Comparison of ENCODE assay signal across 8 cellular contexts in the genomic region with DNA sequence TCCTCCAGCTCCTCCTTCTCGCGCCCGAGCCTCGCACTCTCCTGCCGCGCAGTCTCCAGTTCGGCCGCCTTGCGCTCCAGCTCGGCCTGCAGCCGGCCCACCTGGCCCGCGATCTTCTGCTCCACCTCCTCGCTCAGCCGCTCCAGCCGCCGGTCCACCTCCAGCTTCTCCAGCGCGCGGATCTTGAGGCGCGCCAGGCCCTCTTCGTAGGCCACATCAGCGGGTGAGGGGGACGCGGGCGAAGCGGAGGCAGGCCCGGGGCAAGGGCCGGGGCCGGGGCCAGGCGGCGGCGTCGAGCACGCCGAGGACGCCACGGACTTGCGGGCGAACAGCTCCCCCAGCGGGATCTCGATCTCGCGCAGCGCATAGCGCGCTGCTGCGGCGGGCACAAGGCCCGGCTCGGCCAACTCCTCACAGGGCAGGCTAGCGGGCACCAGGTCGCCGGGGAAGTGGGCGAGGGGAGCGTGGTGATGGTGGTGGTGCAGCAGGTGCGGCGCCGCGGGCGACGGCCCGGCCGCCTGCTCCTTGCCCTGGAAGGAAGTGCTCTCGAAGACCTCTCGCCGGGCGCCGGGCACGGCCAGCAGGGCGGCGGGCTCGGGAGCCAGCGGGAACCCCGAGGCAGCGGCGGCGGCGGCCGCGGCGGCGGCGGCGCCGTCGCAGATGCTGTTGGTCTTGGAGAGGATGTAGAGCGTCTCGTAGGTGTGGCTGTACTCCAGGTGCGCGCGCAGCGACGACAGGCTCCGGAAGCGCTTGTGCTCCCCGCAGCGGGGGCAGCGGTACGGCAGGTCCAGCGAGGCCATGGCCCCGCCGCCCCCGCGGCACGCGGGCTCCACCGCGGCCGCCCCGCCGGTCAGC. TPM values are rescaled to one million over a fixed set of nuclear protein-coding genes. Genes with fewer than 3 reads are reported as not detected.
A peak's percentile ranks its signal among the peaks of the same experiment; 100 is the strongest.
DNase-seq lines count a peak whose midpoint lies in the region; ATAC-seq and TF ChIP-seq lines count a peak whose summit lies in the region.

No MANE protein-coding gene starts in this region.

- H3K27me3 Mint-ChIP-seq in activated CD4-positive, alpha-beta T cell treated with anti-CD3 and anti-CD28 coated beads, Interleukin-2, amount 10 ng/mL, durations not matched to agents 7 days and 5 days = no peaks in the 10 kb centered on the region
- H3K27me3 Mint-ChIP-seq in nephron progenitor cell (ENCODE audit: low read depth, poor library complexity) = peaks cover 68% of the 10 kb centered on the region

- H3K27me3 ChIP-seq in transverse colon = peaks cover 15% of the 10 kb centered on the region

- TF ChIP-seq CTCF in nephron progenitor cell (IDR thresholded peaks at IDR 0.05) (peak; percentile 28), transverse colon (IDR thresholded peaks at IDR 0.05) (peak in 3 of 5 experiments; percentile 18 to 29 (median 25))

- peaks cover 0 to 12% (median 5%) of the 10 kb centered on the region in 4 donors for H3K4me1 ChIP-seq in transverse colon

- 16% methylated on average over 41 of the region's 113 CpGs; no CpG with 5 or more reads in 1 of the 2 donors for WGBS in transverse colon (ENCODE audit: low coverage in 1 of 2), 2 donors

- TF ChIP-seq POLR2A in transverse colon (IDR thresholded peaks at IDR 0.05) = no peak

- peak overlapping the region in 3 of 4 donors; percentile 46 to 72 (median 63) for H3K27ac ChIP-seq in transverse colon

- H3K4me3 ChIP-seq in transverse colon = peak overlapping the region in 3 of 4 donors; percentile 36 to 49 (median 41)

- no peaks in the 10 kb centered on the region for H3K9me3 ChIP-seq in transverse colon

- TF ChIP-seq EP300 in transverse colon (IDR thresholded peaks at IDR 0.05; ENCODE audit: low read depth) = no peak

- H3K4me1 Mint-ChIP-seq in activated CD4-positive, alpha-beta T cell treated with anti-CD3 and anti-CD28 coated beads, Interleukin-2, amount 10 ng/mL, durations not matched to agents 7 days and 5 days = peaks cover 22% of the 10 kb centered on the region
- H3K4me1 Mint-ChIP-seq in nephron progenitor cell = peaks cover 10% of the 10 kb centered on the region

- CTCF ChIA-PET in activated CD4-positive, alpha-beta T cell treated with anti-CD3 and anti-CD28 coated beads, Interleukin-2, amount 10 ng/mL, durations not matched to agents 7 days and 5 days (lab: Charles Lee) = interaction anchor here (0.9 to 1.7 kb wide), 2 partner anchors 12 to 16 kb away, joined by 4 read pairs; a partner anchor contains a TSS

- intact Hi-C loops in transverse colon (cut with DNase I; ENCODE audit: low total_unique reads) = no loop called here

- POLR2A ChIA-PET in activated CD4-positive, alpha-beta T cell treated with anti-CD3 and anti-CD28 coated beads, Interleukin-2, amount 10 ng/mL, durations not matched to agents 7 days and 5 days (lab: Charles Lee) = no interaction called here

- in situ Hi-C loops in transverse colon (cut with MboI; ENCODE audit: low pct_ligation_motif_present in 1 of 4, low pct_unique_long_range_greater_than_20kb in 1 of 4, low sequenced_read_pairs in 3 of 4) = no loop called here

- H3K27ac Mint-ChIP-seq in activated CD4-positive, alpha-beta T cell treated with anti-CD3 and anti-CD28 coated beads, Interleukin-2, amount 10 ng/mL, durations not matched to agents 7 days and 5 days = no peak overlapping the region
- H3K27ac Mint-ChIP-seq in nephron progenitor cell = no peak overlapping the region

- no peaks in the 10 kb centered on the region for H3K36me3 ChIP-seq in transverse colon

- H3K9me3 Mint-ChIP-seq in activated CD4-positive, alpha-beta T cell treated with anti-CD3 and anti-CD28 coated beads, Interleukin-2, amount 10 ng/mL, durations not matched to agents 7 days and 5 days = no peaks in the 10 kb centered on the region
- peaks cover 5% of the 10 kb centered on the region for H3K9me3 Mint-ChIP-seq in nephron progenitor cell

- DNase-seq in AG20443 (ENCODE audit: low spot score) (peak; percentile 71), NCI-H1417 (lab: John Stamatoyannopoulos, UW) (peak; percentile 67 to 96 (median 96)), ecto neural progenitor cell (ENCODE audit: low spot score) (peak; percentile 75), nephron progenitor cell (peak; percentile 62), transverse colon (peak; percentile 81), GF-D8 (lab: John Stamatoyannopoulos, UW) (no peak)
- DNase-seq in activated CD4-positive, alpha-beta T cell treated with anti-CD3 and anti-CD28 coated beads, Interleukin-2, amount 10 ng/mL, durations not matched to agents 7 days and 5 days = peak; percentile 83

- ATAC-seq in GM21423 (IDR thresholded peaks at IDR 0.05; ENCODE audit: unreplicated experiment) = peak; percentile 65

- peak overlapping the region; percentile 23 for H3K4me3 Mint-ChIP-seq in activated CD4-positive, alpha-beta T cell treated with anti-CD3 and anti-CD28 coated beads, Interleukin-2, amount 10 ng/mL, durations not matched to agents 7 days and 5 days
- H3K4me3 Mint-ChIP-seq in nephron progenitor cell = peak overlapping the region; percentile 53

- peaks cover 15% of the 10 kb centered on the region for H3K36me3 Mint-ChIP-seq in activated CD4-positive, alpha-beta T cell treated with anti-CD3 and anti-CD28 coated beads, Interleukin-2, amount 10 ng/mL, durations not matched to agents 7 days and 5 days (ENCODE audit: low read depth)
- peaks cover 12% of the 10 kb centered on the region for H3K36me3 Mint-ChIP-seq in nephron progenitor cell (ENCODE audit: low read depth)

RNA-seq across cellular contexts. Expression of a gene that starts 15.2 kb away (rescaled TPM):
- 10 to 100 TPM; 18.2 to 20.2 TPM for total RNA-seq in activated CD4-positive, alpha-beta T cell treated with anti-CD3 and anti-CD28 coated beads, Interleukin-2, amount 10 ng/mL, durations not matched to agents 7 days and 5 days
- total RNA-seq in transverse colon = 1 to 10 TPM; 1.4 to 10.0 (median 5.7) TPM

RNA-seq across cellular contexts. Expression of a gene that starts 24.3 kb away (rescaled TPM):
- total RNA-seq in activated CD4-positive, alpha-beta T cell treated with anti-CD3 and anti-CD28 coated beads, Interleukin-2, amount 10 ng/mL, durations not matched to agents 7 days and 5 days = not detected
- not detected for total RNA-seq in transverse colon

RNA-seq across cellular contexts. Expression of a gene that starts 35.0 kb away (rescaled TPM):
- 100 to 1,000 TPM; 281 to 310 TPM for total RNA-seq in activated CD4-positive, alpha-beta T cell treated with anti-CD3 and anti-CD28 coated beads, Interleukin-2, amount 10 ng/mL, durations not matched to agents 7 days and 5 days
- total RNA-seq in transverse colon = 100 to 1,000 TPM in 3 of 4 donors, 10 to 100 TPM in 1; 87.9 to 171 (median 116) TPM

RNA-seq across cellular contexts. Expression of a gene that starts 36.0 kb away (rescaled TPM):
- 10 to 100 TPM; 12.5 to 13.7 TPM for total RNA-seq in activated CD4-positive, alpha-beta T cell treated with anti-CD3 and anti-CD28 coated beads, Interleukin-2, amount 10 ng/mL, durations not matched to agents 7 days and 5 days
- 10 to 100 TPM; 44.3 to 77.1 (median 61.8) TPM for total RNA-seq in transverse colon

RNA-seq across cellular contexts. Expression of a gene that starts 55.0 kb away (rescaled TPM):
- 10 to 100 TPM; 13.6 to 16.5 TPM for total RNA-seq in activated CD4-positive, alpha-beta T cell treated with anti-CD3 and anti-CD28 coated beads, Interleukin-2, amount 10 ng/mL, durations not matched to agents 7 days and 5 days
- 10 to 100 TPM in 3 of 4 donors, 1 to 10 TPM in 1; 6.4 to 16.1 (median 13.4) TPM for total RNA-seq in transverse colon
